ENCODE assay signal across 22 cellular contexts in the genomic region with DNA sequence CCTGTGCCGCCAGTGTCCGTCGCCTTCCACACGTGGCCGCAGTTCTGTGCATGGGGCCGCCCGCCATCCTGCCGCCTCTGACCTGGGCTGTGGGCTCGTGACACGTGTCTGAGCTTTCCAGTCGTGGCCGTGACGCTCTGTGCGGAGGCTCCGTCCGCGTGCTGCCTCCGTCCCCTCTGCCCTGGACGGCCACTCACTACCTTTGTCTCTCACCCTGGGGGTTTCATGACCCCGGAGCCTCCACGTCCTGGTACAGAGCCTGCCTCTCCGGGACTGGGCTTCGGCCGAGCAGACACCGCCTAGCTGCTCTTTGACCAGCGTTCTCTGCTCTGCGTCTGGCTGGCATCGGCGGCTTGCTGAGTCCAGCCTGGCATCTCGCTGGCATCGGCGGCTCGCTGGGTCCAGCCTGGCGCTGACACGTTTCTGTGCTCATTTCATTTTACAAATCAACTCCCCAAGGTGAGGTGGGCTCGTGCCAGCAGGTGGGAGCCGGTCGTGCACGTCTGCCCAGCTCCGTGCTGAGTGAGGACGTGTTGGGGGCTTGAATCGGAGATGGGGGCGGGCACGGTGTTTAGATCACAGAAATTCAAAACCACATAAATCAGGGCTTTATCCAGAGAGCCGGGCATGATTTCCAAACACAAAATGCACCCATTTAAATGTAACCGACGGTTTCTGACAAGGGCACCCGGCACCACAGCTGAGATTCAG. TPM values are rescaled to one million over a fixed set of nuclear protein-coding genes. Genes with fewer than 3 reads are reported as not detected.
DNase-seq lines count a peak whose midpoint lies in the region; ATAC-seq and TF ChIP-seq lines count a peak whose summit lies in the region.
"Had no signal": no experiment of that assay in that cellular context is flagged by ENCODE, and none has a peak within 500 bp of the region (broad histone marks: within the 10 kb centered on the region; RNA-seq: fewer than 3 reads in every experiment).

No MANE protein-coding gene starts in this region.

- H3K27me3 ChIP-seq in RWPE2 (ENCODE audit: insufficient read depth, poor library complexity, severe bottlenecking) = no peaks in the 10 kb centered on the region

- no peak overlapping the region for H3K4me3 ChIP-seq in RWPE2 (ENCODE audit: severe bottlenecking)
- H3K4me3 ChIP-seq: MG63 had no signal

- H3K36me3 ChIP-seq in RWPE2 (ENCODE audit: low read depth) = no peaks in the 10 kb centered on the region
- H3K36me3 ChIP-seq: MG63 had no signal

- no peak overlapping the region for H3K27ac ChIP-seq in RWPE2 (ENCODE audit: poor library complexity, severe bottlenecking)

- no peaks in the 10 kb centered on the region for H3K4me1 ChIP-seq in RWPE2 (ENCODE audit: insufficient read depth, poor library complexity, severe bottlenecking)

- H3K9me3 ChIP-seq in RWPE2 (ENCODE audit: severe bottlenecking) = no peaks in the 10 kb centered on the region

- ATAC-seq in left cardiac atrium (no peak), RWPE2 (ENCODE audit: low read depth) (no peak)

- DNase-seq in left cardiac atrium = peak; percentile 18
- no peak for DNase-seq in cardiac septum (ENCODE audit: low spot score)
- DNase-seq in RWPE2 (ENCODE audit: low spot score) = peak; percentile 55
- DNase-seq in left kidney (ENCODE audit: low read depth, low spot score) = peak; percentile 41
- DNase-seq in HuH-7 (ENCODE audit: low spot score) = no peak
- DNase-seq in occipital lobe (lab: John Stamatoyannopoulos, UW) = no peak
- no peak for DNase-seq in T-helper 2 cell
- DNase-seq: H9, KG1, MG63, NCI-H1105 treated with DMSO at 0.1 percent for 48 hours, NCI-H146, NCI-H1930, NCI-H2107, NCI-H446, NCI-H524 treated with DMSO at 0.1 percent for 48 hours, NCI-H774, SHP77 treated with DMSO at 0.1 percent for 48 hours, SW 1271 had no signal

- TF ChIP-seq CTCF in RWPE2 (IDR thresholded peaks at IDR 0.05; ENCODE audit: poor library complexity, severe bottlenecking) = no peak

- intact Hi-C loops in left cardiac atrium (cut with DNase I) (no loop called here), cardiac septum (cut with DNase I) (no loop called here)

RNA-seq across cellular contexts. Expression of a gene that starts 44.3 kb away (rescaled TPM):
- total RNA-seq in left cardiac atrium = not detected
- not detected for total RNA-seq in cardiac septum
- total RNA-seq in occipital lobe = not detected
- total RNA-seq: A673, Daoy, H9, HT1080 had no signal

RNA-seq across cellular contexts. Expression of a gene that starts 56.4 kb away (rescaled TPM):
- 1 to 10 TPM; 4.7 to 8.8 TPM for total RNA-seq in left cardiac atrium
- 7.1 TPM for total RNA-seq in cardiac septum
- 8.9 TPM for total RNA-seq in occipital lobe

RNA-seq across cellular contexts. Expression of a gene that starts 56.6 kb away (rescaled TPM):
- total RNA-seq in left cardiac atrium (10 to 100 TPM; 11.1 to 11.4 TPM), cardiac septum (7.9 TPM), occipital lobe (11.2 TPM)

Comparison
In these comparisons a context has a peak if more than half of its experiments do, and no peak if none do; other contexts are left out.
1. DNase-seq: peak in left cardiac atrium (single experiment), RWPE2 (single experiment) and left kidney (single experiment); none in cardiac septum (single experiment), HuH-7 (single experiment), occipital lobe (single experiment) and T-helper 2 cell (0 of 5).